Comparison of ENCODE assay signal across 8 cellular contexts in genomic region chr17:81508639-81509047, GRCh38. TPM values are rescaled to one million over a fixed set of nuclear protein-coding genes. Genes with fewer than 3 reads are reported as not detected.
DNase-seq lines count a peak whose midpoint lies in the region; ATAC-seq and TF ChIP-seq lines count a peak whose summit lies in the region.

No MANE protein-coding gene starts in this region.

- TF ChIP-seq CTCF in GM06990 (IDR thresholded peaks at IDR 0.05; ENCODE audit: insufficient read depth, low read length, poor library complexity, severe bottlenecking) (no peak), PC-9 (conservative IDR thresholded peaks at IDR 0.05) (no peak), nephron (IDR thresholded peaks at IDR 0.05; ENCODE audit: unreplicated experiment in 3 of 3) (no peak)

- H3K4me3 ChIP-seq in GM06990 (replicated peaks; ENCODE audit: low read depth, low read length) (0 out of 2 replicates have a peak overlapping the region, but pooled peaks have one; percentile 83), PC-9 (0 out of 2 replicates have a peak overlapping the region, but pooled peaks have one; percentile 81), ectodermal cell (ENCODE audit: insufficient read depth, low read depth, low read length) (peak overlapping the region; percentile 21)

- H2AFZ ChIP-seq in PC-9: no peak overlapping the region

- 92 to 94% methylated on average over 8 of the region's 8 CpGs for WGBS in ectodermal cell, 2 experiments

- H3K9me3 Mint-ChIP-seq in nephron: peaks cover 5% of the 10 kb centered on the region

- H3K4me1 ChIP-seq in PC-9 (replicated peaks; ENCODE audit: insufficient read depth): peaks cover 6% of the 10 kb centered on the region; the same call in 1 of the 2 replicates
- H3K4me1 ChIP-seq in ectodermal cell (ENCODE audit: control insufficient read depth, insufficient read depth, low read length): peaks cover 7% of the 10 kb centered on the region

- peak overlapping the region; percentile 93 to 99 (median 95) for H3K27ac Mint-ChIP-seq in nephron

- H3K27me3 ChIP-seq in GM06990 (replicated peaks; ENCODE audit: control insufficient read depth, insufficient read depth, low read length): no peaks in the 10 kb centered on the region
- no peaks in the 10 kb centered on the region for H3K27me3 ChIP-seq in PC-9 (ENCODE audit: insufficient read depth, low read depth)
- H3K27me3 ChIP-seq in ectodermal cell (ENCODE audit: control insufficient read depth, insufficient read depth, low read length, poor library complexity, severe bottlenecking): peaks cover 8% of the 10 kb centered on the region

- intact Hi-C loops in PC-9 (cut with micrococcal nuclease; ENCODE audit: unreplicated experiment): no loop called here

- peaks cover 41% of the 10 kb centered on the region for H4K20me1 ChIP-seq in PC-9 (ENCODE audit: insufficient read depth)

- peaks cover 46% of the 10 kb centered on the region for H3K79me2 ChIP-seq in PC-9 (ENCODE audit: low read depth)

- POLR2A ChIA-PET in PC-9 (lab: Charles Lee; ENCODE audit: unreplicated experiment): interaction anchor here (0.6 to 1.1 kb wide), 8 partner anchors 17 to 514 kb away, joined by 3 to 22 read pairs (median 4); no protein-coding TSS in a partner anchor

- DNase-seq in GM06990 (ENCODE audit: extremely low read depth, insufficient read length): no peak
- peak in 1 of 2 experiments; percentile 50 for DNase-seq in PC-9
- DNase-seq in AG08396 (ENCODE audit: low spot score): no peak
- DNase-seq in NCI-H1105 treated with DMSO at 0.1 percent for 48 hours (lab: John Stamatoyannopoulos, UW): no peak

- ATAC-seq in GM18861 (IDR thresholded peaks at IDR 0.05; ENCODE audit: unreplicated experiment) (no peak), HG03095 (IDR thresholded peaks at IDR 0.05; ENCODE audit: unreplicated experiment) (no peak)

- peaks cover 16% of the 10 kb centered on the region for H3K27me3 Mint-ChIP-seq in nephron (ENCODE audit: low read depth)

- H3K4me2 ChIP-seq in PC-9: peak overlapping the region; percentile 99

- H3K27ac ChIP-seq in PC-9 (0 out of 2 replicates have a peak overlapping the region, but pooled peaks have one; percentile 48), ectodermal cell (ENCODE audit: insufficient read depth, low read depth, low read length, poor library complexity, severe bottlenecking) (no peak overlapping the region)

- peaks cover 28% of the 10 kb centered on the region for H3K36me3 ChIP-seq in GM06990 (ENCODE audit: control insufficient read depth, insufficient read depth, low read length)
- H3K36me3 ChIP-seq in PC-9 (ENCODE audit: low read depth): peaks cover 32% of the 10 kb centered on the region
- H3K36me3 ChIP-seq in ectodermal cell (ENCODE audit: control insufficient read depth, insufficient read depth, low read length): peaks cover 26% of the 10 kb centered on the region

- no TSS peak for BruUV-seq in PC-9 (replicated peaks; lab: Mats Ljungman, UMichigan)

- H3K4me1 Mint-ChIP-seq in nephron: peaks cover 18% of the 10 kb centered on the region

- H3K36me3 Mint-ChIP-seq in nephron (ENCODE audit: low read depth): peaks cover 48% of the 10 kb centered on the region

- CTCF ChIA-PET in PC-9 (lab: Charles Lee): no interaction called here

- no peaks in the 10 kb centered on the region for H3K9me2 ChIP-seq in PC-9 (ENCODE audit: insufficient read depth)

- peak overlapping the region; percentile 100 for H3K4me3 Mint-ChIP-seq in nephron

- H3F3A ChIP-seq in PC-9 (ENCODE audit: insufficient read depth, low read depth): peaks cover 45% of the 10 kb centered on the region

- H3K9me3 ChIP-seq in PC-9 (ENCODE audit: insufficient read depth, low read depth): no peaks in the 10 kb centered on the region
- no peaks in the 10 kb centered on the region for H3K9me3 ChIP-seq in ectodermal cell (ENCODE audit: control insufficient read depth, low read length)

RNA-seq across cellular contexts. Expression of gene ACTG1, which starts 4.0 kb away (rescaled TPM):
- 3,629 and 4,502 TPM in 2 replicates for total RNA-seq in PC-9 (2021)
- 2,395 TPM for polyA plus RNA-seq in ectodermal cell (2013, experiment 1 of 4)
- 2,615 TPM for polyA plus RNA-seq in ectodermal cell (2013, experiment 2 of 4)
- polyA plus RNA-seq in ectodermal cell (2013, experiment 3 of 4): 2,034 TPM
- 2,356 TPM for polyA plus RNA-seq in ectodermal cell (2013, experiment 4 of 4)

RNA-seq across cellular contexts. Expression of gene FSCN2, which starts 19.5 kb away (rescaled TPM):
- total RNA-seq in PC-9 (2021): 4.3 and 11.5 TPM in 2 replicates
- not detected for polyA plus RNA-seq in ectodermal cell (2013, experiment 1 of 4)
- polyA plus RNA-seq in ectodermal cell (2013, experiment 2 of 4): 0.48 TPM
- polyA plus RNA-seq in ectodermal cell (2013, experiment 3 of 4): not detected
- 0.20 TPM for polyA plus RNA-seq in ectodermal cell (2013, experiment 4 of 4)

RNA-seq across cellular contexts. Expression of gene FAAP100, which starts 43.5 kb away (rescaled TPM):
- 34.0 and 43.8 TPM in 2 replicates for total RNA-seq in PC-9 (2021)
- polyA plus RNA-seq in ectodermal cell (2013, experiment 1 of 4): 30.3 TPM
- polyA plus RNA-seq in ectodermal cell (2013, experiment 2 of 4): 32.0 TPM
- 19.6 TPM for polyA plus RNA-seq in ectodermal cell (2013, experiment 3 of 4)
- polyA plus RNA-seq in ectodermal cell (2013, experiment 4 of 4): 21.2 TPM

Comparison
In these comparisons a context has a peak if more than half of its experiments do, and no peak if none do; other contexts are left out.
1. H3K4me3 ChIP-seq: peak in every context shown above with its lines; median percentile 83 in GM06990; 81 in PC-9; 21 in ectodermal cell.